ENCODE assay signal across 1 cellular context in genomic region chr12:95257541-95257940, GRCh38.
A peak's percentile ranks its signal among the peaks of the same experiment; 100 is the strongest.
TF ChIP-seq lines count a peak whose summit lies in the region.

No MANE protein-coding gene starts in this region.

TF ChIP-seq in H1, 55 proteins besides CTCF, POLR2A, EP300 and RAD21:
- TF ChIP-seq CHD7 (IDR thresholded peaks at IDR 0.05; ENCODE audit: insufficient replicate concordance, low read length) (peak; percentile 82), ZNF274 (IDR thresholded peaks at IDR 0.05; ENCODE audit: borderline replicate concordance, extremely low read depth, low read length) (no peak), YY1 (IDR thresholded peaks at IDR 0.05; ENCODE audit: low read depth, low read length) (no peak), POLR2AphosphoS5 (IDR thresholded peaks at IDR 0.05; ENCODE audit: low read depth, low read length) (no peak)
